Comparison of ENCODE assay signal across 1 cellular context in the genomic region with DNA sequence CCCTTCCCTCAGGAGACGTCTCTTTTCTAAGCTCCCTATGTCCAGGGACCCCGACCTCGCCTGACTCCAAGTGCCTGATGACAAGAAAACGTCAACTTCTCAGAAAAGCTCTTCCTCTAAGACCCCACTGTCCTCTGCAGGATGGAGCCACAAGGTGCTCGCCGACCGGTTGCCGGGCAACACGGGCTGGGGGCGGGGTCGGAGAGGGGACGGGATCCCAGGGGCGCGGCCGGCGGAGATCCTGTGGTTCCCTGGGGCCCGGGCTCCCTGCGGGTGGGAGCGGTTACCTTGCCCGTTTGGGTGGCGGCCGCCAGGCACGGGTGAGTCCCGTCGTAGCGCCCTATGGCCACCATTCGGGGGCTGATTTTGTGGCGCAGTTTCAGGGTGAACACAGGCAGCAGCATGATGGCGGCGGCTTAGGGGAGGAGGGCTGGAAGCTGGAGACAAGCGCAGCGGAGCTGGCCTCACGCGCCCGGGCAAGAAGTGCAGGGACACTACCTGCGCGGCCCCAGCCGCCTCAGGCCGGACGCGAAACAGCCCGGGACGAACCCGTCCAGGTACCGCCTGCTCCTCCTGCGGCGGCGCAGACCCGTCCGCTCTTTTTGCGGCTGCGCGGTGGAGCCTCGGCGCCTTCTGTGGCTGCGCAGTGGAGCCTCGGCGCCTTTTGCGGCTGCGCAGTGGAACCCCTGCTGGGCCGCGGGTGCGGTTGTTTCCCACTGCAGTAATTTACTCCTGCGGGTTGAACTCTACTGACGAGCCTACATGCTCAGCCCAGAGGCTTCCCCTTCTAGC.
TF ChIP-seq lines count a peak whose summit lies in the region.

Gene BBS2, minus strand, starts transcription at position 566 of the 792 bp plus-strand sequence. Its CDS starts 162 bp downstream, at position 404.

TF ChIP-seq in GM12878, 131 proteins besides CTCF, POLR2A, EP300 and RAD21 (continued from another document and continues in another):
- TF ChIP-seq FOXK2 (IDR thresholded peaks at IDR 0.05) (no peak), RBBP5 (conservative IDR thresholded peaks at IDR 0.05) (no peak), GATAD2B (conservative IDR thresholded peaks at IDR 0.05; ENCODE audit: low read depth) (peak; percentile 84), CBFB (IDR thresholded peaks at IDR 0.05; ENCODE audit: low read depth) (no peak), RAD51 (IDR thresholded peaks at IDR 0.05) (no peak), BCL11A (IDR thresholded peaks at IDR 0.05; ENCODE audit: low read depth, low read length) (no peak), MTA3 (IDR thresholded peaks at IDR 0.05; ENCODE audit: borderline replicate concordance, low read length) (no peak), TCF3 (IDR thresholded peaks at IDR 0.05; ENCODE audit: borderline replicate concordance, insufficient read depth, low read depth, low read length) (no peak), SUZ12 (IDR thresholded peaks at IDR 0.05; ENCODE audit: unreplicated experiment) (no peak), ZNF24 (IDR thresholded peaks at IDR 0.05) (no peak), NR2C2 (IDR thresholded peaks at IDR 0.05; ENCODE audit: borderline replicate concordance, control insufficient read depth, insufficient read length, low read depth) (no peak), RCOR1 (conservative IDR thresholded peaks at IDR 0.05; ENCODE audit: low read depth, low read length) (no peak), SMC3 (IDR thresholded peaks at IDR 0.05; ENCODE audit: borderline replicate concordance, low read length) (no peak), IKZF2 (IDR thresholded peaks at IDR 0.05) (peak; percentile 24 to 37; a peak in 2 of 4 replicates), NFXL1 (IDR thresholded peaks at IDR 0.05; ENCODE audit: borderline replicate concordance) (no peak), ZBED1 (IDR thresholded peaks at IDR 0.05; ENCODE audit: borderline replicate concordance) (no peak), HDAC6 (IDR thresholded peaks at IDR 0.05; ENCODE audit: unreplicated experiment) (no peak), CHD4 (IDR thresholded peaks at IDR 0.05) (no peak), ZBTB33 (IDR thresholded peaks at IDR 0.05) (no peak), POU2F2 (IDR thresholded peaks at IDR 0.05; ENCODE audit: borderline replicate concordance, low read depth, low read length) (no peak), PML (IDR thresholded peaks at IDR 0.05; ENCODE audit: low read length) (0 out of 2 replicates have a peak, but pooled peaks have one; percentile 57), YBX1 (IDR thresholded peaks at IDR 0.05) (no peak), PKNOX1 (IDR thresholded peaks at IDR 0.05) (no peak), MYB (IDR thresholded peaks at IDR 0.05; ENCODE audit: borderline replicate concordance, low read depth, low read length) (no peak), GABPA (IDR thresholded peaks at IDR 0.05; ENCODE audit: low read depth) (no peak), ZNF274 (IDR thresholded peaks at IDR 0.05; ENCODE audit: insufficient read depth, insufficient read length) (no peak), NKRF (conservative IDR thresholded peaks at IDR 0.05) (peak; percentile 85), CREM (IDR thresholded peaks at IDR 0.05; ENCODE audit: low read depth) (no peak), LARP7 (IDR thresholded peaks at IDR 0.05) (peak; percentile 92), ATF7 (IDR thresholded peaks at IDR 0.05; ENCODE audit: low read depth) (no peak), RUNX3 (IDR thresholded peaks at IDR 0.05; ENCODE audit: low read length) (peak; percentile 34; the same call in 1 of the 2 replicates), SMARCA5 (IDR thresholded peaks at IDR 0.05) (peak; percentile 33; the same call in 1 of the 2 replicates), SREBF1 (IDR thresholded peaks at IDR 0.05; ENCODE audit: low read length) (no peak), MEF2A (IDR thresholded peaks at IDR 0.05; ENCODE audit: insufficient read depth, low read depth, low read length) (no peak), CBX3 (IDR thresholded peaks at IDR 0.05; ENCODE audit: borderline replicate concordance, low read depth) (no peak), SREBF2 (IDR thresholded peaks at IDR 0.05; ENCODE audit: low read length) (no peak), TARDBP (IDR thresholded peaks at IDR 0.05; ENCODE audit: borderline replicate concordance) (no peak), BRCA1 (IDR thresholded peaks at IDR 0.05; ENCODE audit: low read depth, low read length) (no peak), NBN (IDR thresholded peaks at IDR 0.05) (0 out of 2 replicates have a peak, but pooled peaks have one; percentile 43), KDM1A (IDR thresholded peaks at IDR 0.05; ENCODE audit: borderline replicate concordance) (no peak), HCFC1 (IDR thresholded peaks at IDR 0.05; ENCODE audit: low read length) (no peak), POLR2AphosphoS2 (IDR thresholded peaks at IDR 0.05; ENCODE audit: low read depth, low read length) (0 out of 2 replicates have a peak, but pooled peaks have one; percentile 24), ZNF622 (IDR thresholded peaks at IDR 0.05) (no peak), STAT1 (conservative IDR thresholded peaks at IDR 0.05) (no peak), HDAC2 (IDR thresholded peaks at IDR 0.05) (no peak), TAF1 (IDR thresholded peaks at IDR 0.05; ENCODE audit: borderline replicate concordance, low read depth, low read length) (peak; percentile 50; the same call in 1 of the 2 replicates), NR2C1 (IDR thresholded peaks at IDR 0.05) (no peak)
- TF ChIP-seq, protein P1, sequence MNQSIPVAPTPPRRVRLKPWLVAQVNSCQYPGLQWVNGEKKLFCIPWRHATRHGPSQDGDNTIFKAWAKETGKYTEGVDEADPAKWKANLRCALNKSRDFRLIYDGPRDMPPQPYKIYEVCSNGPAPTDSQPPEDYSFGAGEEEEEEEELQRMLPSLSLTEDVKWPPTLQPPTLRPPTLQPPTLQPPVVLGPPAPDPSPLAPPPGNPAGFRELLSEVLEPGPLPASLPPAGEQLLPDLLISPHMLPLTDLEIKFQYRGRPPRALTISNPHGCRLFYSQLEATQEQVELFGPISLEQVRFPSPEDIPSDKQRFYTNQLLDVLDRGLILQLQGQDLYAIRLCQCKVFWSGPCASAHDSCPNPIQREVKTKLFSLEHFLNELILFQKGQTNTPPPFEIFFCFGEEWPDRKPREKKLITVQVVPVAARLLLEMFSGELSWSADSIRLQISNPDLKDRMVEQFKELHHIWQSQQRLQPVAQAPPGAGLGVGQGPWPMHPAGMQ (IDR thresholded peaks at IDR 0.05; ENCODE audit: borderline replicate concordance), result no peak
- TF ChIP-seq, protein P2, sequence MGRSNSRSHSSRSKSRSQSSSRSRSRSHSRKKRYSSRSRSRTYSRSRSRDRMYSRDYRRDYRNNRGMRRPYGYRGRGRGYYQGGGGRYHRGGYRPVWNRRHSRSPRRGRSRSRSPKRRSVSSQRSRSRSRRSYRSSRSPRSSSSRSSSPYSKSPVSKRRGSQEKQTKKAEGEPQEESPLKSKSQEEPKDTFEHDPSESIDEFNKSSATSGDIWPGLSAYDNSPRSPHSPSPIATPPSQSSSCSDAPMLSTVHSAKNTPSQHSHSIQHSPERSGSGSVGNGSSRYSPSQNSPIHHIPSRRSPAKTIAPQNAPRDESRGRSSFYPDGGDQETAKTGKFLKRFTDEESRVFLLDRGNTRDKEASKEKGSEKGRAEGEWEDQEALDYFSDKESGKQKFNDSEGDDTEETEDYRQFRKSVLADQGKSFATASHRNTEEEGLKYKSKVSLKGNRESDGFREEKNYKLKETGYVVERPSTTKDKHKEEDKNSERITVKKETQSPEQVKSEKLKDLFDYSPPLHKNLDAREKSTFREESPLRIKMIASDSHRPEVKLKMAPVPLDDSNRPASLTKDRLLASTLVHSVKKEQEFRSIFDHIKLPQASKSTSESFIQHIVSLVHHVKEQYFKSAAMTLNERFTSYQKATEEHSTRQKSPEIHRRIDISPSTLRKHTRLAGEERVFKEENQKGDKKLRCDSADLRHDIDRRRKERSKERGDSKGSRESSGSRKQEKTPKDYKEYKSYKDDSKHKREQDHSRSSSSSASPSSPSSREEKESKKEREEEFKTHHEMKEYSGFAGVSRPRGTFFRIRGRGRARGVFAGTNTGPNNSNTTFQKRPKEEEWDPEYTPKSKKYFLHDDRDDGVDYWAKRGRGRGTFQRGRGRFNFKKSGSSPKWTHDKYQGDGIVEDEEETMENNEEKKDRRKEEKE (IDR thresholded peaks at IDR 0.05), result no peak
- TF ChIP-seq, protein P3, sequence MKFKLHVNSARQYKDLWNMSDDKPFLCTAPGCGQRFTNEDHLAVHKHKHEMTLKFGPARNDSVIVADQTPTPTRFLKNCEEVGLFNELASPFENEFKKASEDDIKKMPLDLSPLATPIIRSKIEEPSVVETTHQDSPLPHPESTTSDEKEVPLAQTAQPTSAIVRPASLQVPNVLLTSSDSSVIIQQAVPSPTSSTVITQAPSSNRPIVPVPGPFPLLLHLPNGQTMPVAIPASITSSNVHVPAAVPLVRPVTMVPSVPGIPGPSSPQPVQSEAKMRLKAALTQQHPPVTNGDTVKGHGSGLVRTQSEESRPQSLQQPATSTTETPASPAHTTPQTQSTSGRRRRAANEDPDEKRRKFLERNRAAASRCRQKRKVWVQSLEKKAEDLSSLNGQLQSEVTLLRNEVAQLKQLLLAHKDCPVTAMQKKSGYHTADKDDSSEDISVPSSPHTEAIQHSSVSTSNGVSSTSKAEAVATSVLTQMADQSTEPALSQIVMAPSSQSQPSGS (IDR thresholded peaks at IDR 0.05; ENCODE audit: low read length), result no peak
- TF ChIP-seq, protein P4, sequence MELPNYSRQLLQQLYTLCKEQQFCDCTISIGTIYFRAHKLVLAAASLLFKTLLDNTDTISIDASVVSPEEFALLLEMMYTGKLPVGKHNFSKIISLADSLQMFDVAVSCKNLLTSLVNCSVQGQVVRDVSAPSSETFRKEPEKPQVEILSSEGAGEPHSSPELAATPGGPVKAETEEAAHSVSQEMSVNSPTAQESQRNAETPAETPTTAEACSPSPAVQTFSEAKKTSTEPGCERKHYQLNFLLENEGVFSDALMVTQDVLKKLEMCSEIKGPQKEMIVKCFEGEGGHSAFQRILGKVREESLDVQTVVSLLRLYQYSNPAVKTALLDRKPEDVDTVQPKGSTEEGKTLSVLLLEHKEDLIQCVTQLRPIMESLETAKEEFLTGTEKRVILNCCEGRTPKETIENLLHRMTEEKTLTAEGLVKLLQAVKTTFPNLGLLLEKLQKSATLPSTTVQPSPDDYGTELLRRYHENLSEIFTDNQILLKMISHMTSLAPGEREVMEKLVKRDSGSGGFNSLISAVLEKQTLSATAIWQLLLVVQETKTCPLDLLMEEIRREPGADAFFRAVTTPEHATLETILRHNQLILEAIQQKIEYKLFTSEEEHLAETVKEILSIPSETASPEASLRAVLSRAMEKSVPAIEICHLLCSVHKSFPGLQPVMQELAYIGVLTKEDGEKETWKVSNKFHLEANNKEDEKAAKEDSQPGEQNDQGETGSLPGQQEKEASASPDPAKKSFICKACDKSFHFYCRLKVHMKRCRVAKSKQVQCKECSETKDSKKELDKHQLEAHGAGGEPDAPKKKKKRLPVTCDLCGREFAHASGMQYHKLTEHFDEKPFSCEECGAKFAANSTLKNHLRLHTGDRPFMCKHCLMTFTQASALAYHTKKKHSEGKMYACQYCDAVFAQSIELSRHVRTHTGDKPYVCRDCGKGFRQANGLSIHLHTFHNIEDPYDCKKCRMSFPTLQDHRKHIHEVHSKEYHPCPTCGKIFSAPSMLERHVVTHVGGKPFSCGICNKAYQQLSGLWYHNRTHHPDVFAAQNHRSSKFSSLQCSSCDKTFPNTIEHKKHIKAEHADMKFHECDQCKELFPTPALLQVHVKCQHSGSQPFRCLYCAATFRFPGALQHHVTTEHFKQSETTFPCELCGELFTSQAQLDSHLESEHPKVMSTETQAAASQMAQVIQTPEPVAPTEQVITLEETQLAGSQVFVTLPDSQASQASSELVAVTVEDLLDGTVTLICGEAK (IDR thresholded peaks at IDR 0.05; ENCODE audit: borderline replicate concordance), result no peak
- TF ChIP-seq, protein P5, sequence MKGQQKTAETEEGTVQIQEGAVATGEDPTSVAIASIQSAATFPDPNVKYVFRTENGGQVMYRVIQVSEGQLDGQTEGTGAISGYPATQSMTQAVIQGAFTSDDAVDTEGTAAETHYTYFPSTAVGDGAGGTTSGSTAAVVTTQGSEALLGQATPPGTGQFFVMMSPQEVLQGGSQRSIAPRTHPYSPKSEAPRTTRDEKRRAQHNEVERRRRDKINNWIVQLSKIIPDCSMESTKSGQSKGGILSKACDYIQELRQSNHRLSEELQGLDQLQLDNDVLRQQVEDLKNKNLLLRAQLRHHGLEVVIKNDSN (IDR thresholded peaks at IDR 0.05; ENCODE audit: borderline replicate concordance, extremely low read length, insufficient read depth, low read depth, low read length), result no peak
